Comparison of ENCODE assay signal across 19 cellular contexts in genomic region chr6:155955038-155955437, GRCh38.
"Had no signal": no experiment of that assay in that cellular context is flagged by ENCODE, and none has a peak within 500 bp of the region (broad histone marks: within the 10 kb centered on the region; RNA-seq: fewer than 3 reads in every experiment).

No MANE protein-coding gene starts in this region.

- DNase-seq: activated naive CD4-positive, alpha-beta T cell; activated naive CD8-positive, alpha-beta T cell treated with anti-CD3 and anti-CD28 coated beads, Interleukin-2, amount 10 ng/mL, durations not matched to agents 7 days and 5 days; activated T-cell treated with anti-CD3 and anti-CD28 coated beads for 4 hours; anterior cingulate cortex; cortex of kidney; effector CD4-positive, alpha-beta T cell; foreskin fibroblast; hippocampal formation; left ventricle myocardium inferior; nephron progenitor cell; stimulated activated CD4-positive, alpha-beta T cell treated with anti-CD3 and anti-CD28 coated beads, Interleukin-4, amount 100 ng/mL, for 4 hours; stimulated activated CD8-positive, alpha-beta memory T cell treated with anti-CD3 and anti-CD28 coated beads, Interleukin-4, amount 100 ng/mL, for 48 hours; stimulated activated naive CD8-positive, alpha-beta T cell treated with anti-CD3 and anti-CD28 coated beads, Interleukin-15, Interleukin-2, amounts not matched to agents 100 U/mL and 50 U/mL, for 24 hours; T-helper 2 cell; trophoblast cell had no signal

- H3K9me3 Mint-ChIP-seq: nephron progenitor cell had no signal

- H3K27me3 ChIP-seq: right atrium auricular region, suprapubic skin had no signal

- H3K9me3 ChIP-seq: left ventricle myocardium inferior, right atrium auricular region, suprapubic skin had no signal

- H3K36me3 Mint-ChIP-seq: activated naive CD8-positive, alpha-beta T cell treated with anti-CD3 and anti-CD28 coated beads, Interleukin-2, amount 10 ng/mL, durations not matched to agents 7 days and 5 days had no signal

- ATAC-seq: activated CD4-positive, CD25-positive, alpha-beta regulatory T cell treated with anti-CD3 and anti-CD28 coated beads, Interleukin-2, amount 50 U/mL, for 24 hours; stimulated activated naive CD8-positive, alpha-beta T cell treated with anti-CD3 and anti-CD28 coated beads, Interleukin-15, Interleukin-2, amounts not matched to agents 100 U/mL and 50 U/mL, for 24 hours had no signal

- H3K27me3 Mint-ChIP-seq: activated naive CD8-positive, alpha-beta T cell treated with anti-CD3 and anti-CD28 coated beads, Interleukin-2, amount 10 ng/mL, durations not matched to agents 7 days and 5 days had no signal

- H3K4me1 ChIP-seq: left ventricle myocardium inferior, right atrium auricular region, suprapubic skin had no signal

- H3K27ac Mint-ChIP-seq: activated naive CD8-positive, alpha-beta T cell treated with anti-CD3 and anti-CD28 coated beads, Interleukin-2, amount 10 ng/mL, durations not matched to agents 7 days and 5 days; nephron progenitor cell; progenitor cell of endocrine pancreas had no signal

- H3K4me3 Mint-ChIP-seq: activated naive CD8-positive, alpha-beta T cell treated with anti-CD3 and anti-CD28 coated beads, Interleukin-2, amount 10 ng/mL, durations not matched to agents 7 days and 5 days; nephron progenitor cell had no signal

- H3K27ac ChIP-seq: left ventricle myocardium inferior, right atrium auricular region, suprapubic skin had no signal

- H3K4me3 ChIP-seq: left ventricle myocardium inferior, right atrium auricular region, suprapubic skin had no signal

- H3K36me3 ChIP-seq: left ventricle myocardium inferior, right atrium auricular region, suprapubic skin had no signal

- H3K4me1 Mint-ChIP-seq: activated naive CD8-positive, alpha-beta T cell treated with anti-CD3 and anti-CD28 coated beads, Interleukin-2, amount 10 ng/mL, durations not matched to agents 7 days and 5 days had no signal
